8 cellular contexts compared by ENCODE assay signal in genomic region chr19:7196721-7197168, GRCh38.
DNase-seq lines count a peak whose midpoint lies in the region; ATAC-seq, FAIRE-seq and TF ChIP-seq lines count a peak whose summit lies in the region.

No MANE protein-coding gene starts in this region.

- SMC1A ChIA-PET in GM12878 (lab: Charles Lee; ENCODE audit: uncharacterized antibody, unreplicated experiment) = interaction anchor here (0.5 to 1.9 kb wide), 7 partner anchors 13 to 129 kb away, joined by 3 to 8 read pairs (median 3); no protein-coding TSS in a partner anchor

- CTCF ChIA-PET in SK-N-SH (lab: Yijun Ruan, JAX) = interaction anchor here (1.2 kb wide), 1 partner anchor 9 kb away, joined by 3 read pairs; no protein-coding TSS in a partner anchor
- CTCF ChIA-PET in GM12878 (lab: Yijun Ruan, JAX) = interaction anchor here (0.6 to 1.3 kb wide), 7 partner anchors 8 to 97 kb away, joined by 3 to 7 read pairs (median 3); no protein-coding TSS in a partner anchor

- peaks cover 3% of the 10 kb centered on the region in 2 experiments; a peak in 1 of 4 replicates for H3K4me1 ChIP-seq in SK-N-SH (ENCODE audit: control insufficient read depth in 1 of 2, insufficient read depth in 2 of 2, low read depth in 1 of 2, low read length in 1 of 2)
- peaks cover 27% of the 10 kb centered on the region for H3K4me1 ChIP-seq in GM12878 (ENCODE audit: control insufficient read depth, insufficient read depth, low read length)
- H3K4me1 ChIP-seq in kidney (ENCODE audit: control insufficient read depth in 1 of 2, insufficient read depth in 1 of 2, low read depth in 1 of 2, low read length in 2 of 2) = peaks cover 10 to 20% of the 10 kb centered on the region in 2 donors

- H4K20me1 ChIP-seq in SK-N-SH (ENCODE audit: insufficient read depth) (no peaks in the 10 kb centered on the region), GM12878 (ENCODE audit: control insufficient read depth, insufficient read depth) (no peaks in the 10 kb centered on the region)

- H3K79me2 ChIP-seq in SK-N-SH (ENCODE audit: insufficient read depth) (no peaks in the 10 kb centered on the region), GM12878 (ENCODE audit: control insufficient read depth, insufficient read depth, low read length) (peaks cover 29% of the 10 kb centered on the region)

- H3K36me3 ChIP-seq in SK-N-SH (replicated peaks in 1 of 2; ENCODE audit: control insufficient read depth in 1 of 2, insufficient read depth in 2 of 2, low read length in 1 of 2) (no peaks in the 10 kb centered on the region), GM12878 (ENCODE audit: control insufficient read depth in 2 of 2, insufficient read depth in 2 of 2, low read length in 1 of 2) (no peaks in the 10 kb centered on the region), kidney (ENCODE audit: control insufficient read depth in 1 of 2, insufficient read depth in 2 of 2, low read length in 2 of 2) (no peaks in the 10 kb centered on the region)

- intact Hi-C loops in GM12878 (cut with micrococcal nuclease; ENCODE audit: unreplicated experiment) = loop anchor here (5.0 kb wide), 2 partner anchors 46 to 141 kb away; no protein-coding TSS in a partner anchor
- intact Hi-C loops in kidney (cut with DNase I) = no loop called here

- H3K9me3 ChIP-seq in SK-N-SH (no peaks in the 10 kb centered on the region), GM12878 (replicated peaks; ENCODE audit: control insufficient read depth, insufficient read depth, low read length) (no peaks in the 10 kb centered on the region), kidney (ENCODE audit: control insufficient read depth in 1 of 2, low read length in 2 of 2) (no peaks in the 10 kb centered on the region)

- H3K4me3 ChIP-seq in SK-N-SH (ENCODE audit: low read depth in 2 of 2, low read length in 1 of 2) (peak overlapping the region; percentile 55 to 58), GM12878 (peak overlapping the region; percentile 60), kidney (ENCODE audit: low read length in 2 of 2) (peak overlapping the region; percentile 69 to 76)

- POLR2A ChIA-PET in SK-N-SH (lab: Yijun Ruan, JAX) (interaction anchor here (0.6 kb wide), 1 partner anchor 98 kb away, joined by 3 read pairs; no protein-coding TSS in a partner anchor), GM12878 (lab: Charles Lee) (interaction anchor here (1.0 to 2.6 kb wide), 4 partner anchors 13 to 98 kb away, joined by 3 to 14 read pairs (median 7); partner anchors contain the start of gene INSR)

- H3K27me3 ChIP-seq in SK-N-SH (ENCODE audit: insufficient read depth) (no peaks in the 10 kb centered on the region), GM12878 (replicated peaks in 1 of 2; ENCODE audit: control insufficient read depth in 2 of 2, insufficient read depth in 2 of 2, low read length in 1 of 2) (no peaks in the 10 kb centered on the region)

- H3K4me2 ChIP-seq in SK-N-SH (peak overlapping the region; percentile 73), GM12878 (ENCODE audit: control insufficient read depth, insufficient read depth) (peak overlapping the region; percentile 96)

- H2AFZ ChIP-seq in SK-N-SH (ENCODE audit: low read depth) (peak overlapping the region; percentile 82; the same call in 1 of the 2 replicates), GM12878 (ENCODE audit: control insufficient read depth, low read depth, low read length) (peak overlapping the region; percentile 62)

- RAD21 ChIA-PET in GM12878 (lab: Charles Lee; ENCODE audit: unreplicated experiment) = interaction anchor here (0.7 to 1.5 kb wide), 8 partner anchors 10 to 132 kb away, joined by 3 to 8 read pairs (median 4); partner anchors contain the start of gene INSR

- FAIRE-seq in GM12878 (lab: Jason Lieb, UNC) (no peak), kidney (lab: Jason Lieb, UNC) (peak; percentile 95)

- ATAC-seq in SK-N-SH treated with all-trans-retinoic acid at 6 μM for 48 hours = no peak
- no peak for ATAC-seq in GM12878
- ATAC-seq in HG02571 (IDR thresholded peaks at IDR 0.05; ENCODE audit: unreplicated experiment) = no peak

- in situ Hi-C loops in GM12878 (cut with MboI) = loop anchor here (10.0 kb wide), 1 partner anchor 98 kb away; the partner anchor contains the start of gene INSR

- 32% methylated on average over 13 of the region's 15 CpGs for WGBS in SK-N-SH (ENCODE audit: low lambda C conversion rate)
- 33% methylated on average over 15 of the region's 15 CpGs for WGBS in GM12878 (ENCODE audit: insufficient coverage, insufficient replicate concordance, low lambda C conversion rate, missing lambda C conversion rate)

- TF ChIP-seq EP300 in SK-N-SH (IDR thresholded peaks at IDR 0.05; ENCODE audit: borderline replicate concordance in 1 of 2, low read depth in 1 of 2, low read length in 1 of 2) (no peak), GM12878 (IDR thresholded peaks at IDR 0.05; ENCODE audit: borderline replicate concordance in 1 of 2, control insufficient read depth in 1 of 2, low read depth in 2 of 2, low read length in 2 of 2) (0 out of 4 replicates have a peak, but pooled peaks of 1 of the 2 experiments have one; percentile 17)

- H3K9me2 ChIP-seq in SK-N-SH = no peaks in the 10 kb centered on the region

- no peak for TF ChIP-seq RAD21 in SK-N-SH (IDR thresholded peaks at IDR 0.05; ENCODE audit: low read length)
- TF ChIP-seq RAD21 in GM12878 (IDR thresholded peaks at IDR 0.05; ENCODE audit: insufficient read depth, low read depth, low read length) = no peak

- TF ChIP-seq POLR2A in GM12878 (IDR thresholded peaks at IDR 0.05; ENCODE audit: low read depth, low read length) = no peak

- TF ChIP-seq CTCF in SK-N-SH (IDR thresholded peaks at IDR 0.05) (no peak), GM12878 (IDR thresholded peaks at IDR 0.05 in 2 of 3, conservative IDR thresholded peaks at IDR 0.05 in 1 of 3; ENCODE audit: control insufficient read depth in 2 of 3, extremely low read depth in 1 of 3, insufficient read depth in 1 of 3, low read depth in 3 of 3, low read length in 3 of 3) (no peak), kidney (IDR thresholded peaks at IDR 0.05; ENCODE audit: borderline replicate concordance, extremely low read depth, insufficient read depth) (no peak)

- peaks cover 5% of the 10 kb centered on the region for H3F3A ChIP-seq in SK-N-SH (replicated peaks; ENCODE audit: insufficient read depth)

- no peak overlapping the region for H3K9ac ChIP-seq in SK-N-SH
- peak overlapping the region; percentile 37; the same call in 1 of the 2 replicates for H3K9ac ChIP-seq in GM12878 (ENCODE audit: control insufficient read depth, insufficient read depth, low read length)
- H3K9ac ChIP-seq in kidney (ENCODE audit: low read length in 2 of 2) = peak overlapping the region in 1 of 2 donors; percentile 92

- DNase-seq in SK-N-SH = no peak
- DNase-seq in GM12878 (ENCODE audit: low read depth, low spot score) = no peak
- no peak for DNase-seq in kidney
- DNase-seq in superior temporal gyrus (ENCODE audit: extremely low spot score) = peak; percentile 37
- DNase-seq in HK-2 (ENCODE audit: unreplicated experiment) = no peak
- no peak for DNase-seq in COR-L47 (lab: John Stamatoyannopoulos, UW)

- peak overlapping the region; percentile 29 to 33; a peak in 2 of 4 replicates for H3K27ac ChIP-seq in SK-N-SH (ENCODE audit: low read depth in 2 of 2, low read length in 1 of 2)
- H3K27ac ChIP-seq in GM12878 (ENCODE audit: control insufficient read depth, insufficient read depth) = peak overlapping the region; percentile 75
- peak overlapping the region; percentile 96 to 98 for H3K27ac ChIP-seq in kidney (ENCODE audit: low read depth in 2 of 2, low read length in 2 of 2)

- BruUV-seq in GM12878 (replicated peaks; lab: Mats Ljungman, UMichigan) = no TSS peak

TF ChIP-seq in SK-N-SH, 30 proteins besides CTCF, POLR2A, EP300 and RAD21 (continues in another document):
- TF ChIP-seq FOXJ3 (CRISPR knock-in tag; IDR thresholded peaks at IDR 0.05) (no peak), IRF3 (IDR thresholded peaks at IDR 0.05; ENCODE audit: low read depth, low read length) (no peak)

TF ChIP-seq in SK-N-SH treated with all-trans-retinoic acid at 6 μM for 48 hours, 23 proteins besides CTCF, POLR2A, EP300 and RAD21:
- TF ChIP-seq TCF4 (CRISPR knock-in tag; IDR thresholded peaks at IDR 0.05; ENCODE audit: borderline replicate concordance) (no peak), SNAI2 (CRISPR knock-in tag; IDR thresholded peaks at IDR 0.05) (no peak), ISL1 (CRISPR knock-in tag; IDR thresholded peaks at IDR 0.05) (no peak), RARB (CRISPR knock-in tag; IDR thresholded peaks at IDR 0.05) (no peak), ZC3H10 (CRISPR knock-in tag; IDR thresholded peaks at IDR 0.05) (no peak), ARNTL (CRISPR knock-in tag; IDR thresholded peaks at IDR 0.05; ENCODE audit: borderline replicate concordance, low read depth) (no peak), ZFP3 (CRISPR knock-in tag; IDR thresholded peaks at IDR 0.05) (no peak), BACH2 (CRISPR knock-in tag; IDR thresholded peaks at IDR 0.05; ENCODE audit: borderline replicate concordance) (no peak), ESRRG (CRISPR knock-in tag; IDR thresholded peaks at IDR 0.05) (no peak)

TF ChIP-seq in GM12878, 131 proteins besides CTCF, POLR2A, EP300 and RAD21 (continues in another document):
- 0 out of 2 replicates have a peak, but pooled peaks have one; percentile 9 for TF ChIP-seq TAF1 (IDR thresholded peaks at IDR 0.05; ENCODE audit: borderline replicate concordance, low read depth, low read length)
- TF ChIP-seq RUNX3 (IDR thresholded peaks at IDR 0.05; ENCODE audit: low read length) = peak; percentile 63; the same call in 1 of the 2 replicates
- TF ChIP-seq MLLT1 (IDR thresholded peaks at IDR 0.05) = peak; percentile 26; the same call in 1 of the 2 replicates

Comparison
In these comparisons a context has a peak if more than half of its experiments do, and no peak if none do; other contexts are left out.
1. H3K27ac ChIP-seq: peak in every context shown above with its lines; median percentile 97 in kidney; 75 in GM12878; 31 in SK-N-SH.
2. Of the 26 proteins assayed by ChIP-seq in both GM12878 and SK-N-SH: peak only in GM12878: TAF1; only in SK-N-SH: none; in both: none; in neither: 24; mixed calls (peak in some experiments, not most) for 1.